ENCODE assay signal across 12 cellular contexts in genomic region chr17:17993852-17994251, GRCh38.
"Had no signal": no experiment of that assay in that cellular context is flagged by ENCODE, and none has a peak within 500 bp of the region (broad histone marks: within the 10 kb centered on the region; RNA-seq: fewer than 3 reads in every experiment).

No MANE protein-coding gene starts in this region.

- H3K4me2 ChIP-seq: smooth muscle cell had no signal

- H3K9me3 ChIP-seq: colonic mucosa, mucosa of descending colon, right atrium auricular region, tibial artery had no signal

- ATAC-seq: natural killer cell; stimulated activated naive CD8-positive, alpha-beta T cell treated with anti-CD3 and anti-CD28 coated beads, Interleukin-15, Interleukin-2, amounts not matched to agents 100 U/mL and 50 U/mL, for 24 hours had no signal

- H3K36me3 ChIP-seq: colonic mucosa, right atrium auricular region had no signal

- H3K27ac Mint-ChIP-seq: endodermal cell had no signal

- H3K9me3 Mint-ChIP-seq: endodermal cell; natural killer cell; stimulated activated effector memory CD8-positive, alpha-beta T cell treated with anti-CD3 and anti-CD28 coated beads, Interleukin-12 subunit alpha, Interleukin-12 subunit beta, amount 100 ng/mL, for 72 hours had no signal

- DNase-seq: colonic mucosa; effector CD4-positive, alpha-beta T cell; kidney glomerular epithelial cell; mucosa of descending colon; natural killer cell; tibial artery had no signal

- H3K27ac ChIP-seq: colonic mucosa, foreskin keratinocyte, right atrium auricular region, tibial artery had no signal

- H3K4me1 Mint-ChIP-seq: natural killer cell; stimulated activated effector memory CD8-positive, alpha-beta T cell treated with anti-CD3 and anti-CD28 coated beads, Interleukin-12 subunit alpha, Interleukin-12 subunit beta, amount 100 ng/mL, for 72 hours had no signal

- H3K4me3 Mint-ChIP-seq: endodermal cell; natural killer cell; stimulated activated effector memory CD8-positive, alpha-beta T cell treated with anti-CD3 and anti-CD28 coated beads, Interleukin-12 subunit alpha, Interleukin-12 subunit beta, amount 100 ng/mL, for 72 hours had no signal

- H3K4me1 ChIP-seq: colonic mucosa, tibial artery had no signal

- H3K36me3 Mint-ChIP-seq: natural killer cell; stimulated activated effector memory CD8-positive, alpha-beta T cell treated with anti-CD3 and anti-CD28 coated beads, Interleukin-12 subunit alpha, Interleukin-12 subunit beta, amount 100 ng/mL, for 72 hours had no signal

- H3K27me3 ChIP-seq: colonic mucosa, foreskin keratinocyte, right atrium auricular region, tibial artery had no signal

- H3K4me3 ChIP-seq: colonic mucosa, mucosa of descending colon, right atrium auricular region, smooth muscle cell, tibial artery had no signal
